8 cellular contexts compared by ENCODE assay signal in the genomic region with DNA sequence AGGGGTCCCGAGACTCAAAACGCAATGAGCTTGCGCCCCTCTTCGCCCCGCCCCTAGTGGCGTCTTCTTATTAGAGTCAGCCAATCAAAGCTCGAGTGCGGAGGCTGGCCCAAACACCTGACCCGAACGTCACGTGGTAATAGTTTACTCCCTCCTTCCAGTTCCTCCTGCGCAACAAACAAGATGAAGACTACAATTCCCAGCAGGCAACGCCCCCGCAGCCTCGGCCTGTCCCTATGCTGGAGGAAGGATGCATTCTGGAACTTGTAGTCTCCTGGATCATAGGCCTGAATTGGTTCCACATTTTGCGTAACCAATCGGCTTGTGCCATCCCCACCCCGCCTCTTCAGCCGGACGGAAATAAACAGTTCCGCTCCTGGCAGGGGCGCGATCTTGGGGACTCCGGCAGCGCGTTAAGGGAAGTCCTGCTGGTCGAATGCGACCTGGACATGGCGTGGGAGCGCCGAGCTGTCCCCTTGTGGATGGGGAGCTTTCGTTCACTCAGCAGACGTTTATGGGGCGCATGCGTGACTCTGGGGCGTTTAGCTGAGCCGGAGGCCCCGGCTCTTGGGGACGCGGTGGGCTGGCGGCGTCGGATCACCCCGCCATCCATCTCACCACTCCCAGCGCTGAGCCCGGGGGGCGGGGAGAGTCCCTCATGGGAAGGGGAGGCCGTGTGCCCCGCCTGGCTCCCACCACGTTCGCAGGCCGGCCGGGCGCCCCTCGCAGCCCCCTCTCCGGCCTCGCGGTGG. TPM values are rescaled to one million over a fixed set of nuclear protein-coding genes. Genes with fewer than 3 reads are reported as not detected.
DNase-seq lines count a peak whose midpoint lies in the region; ATAC-seq, FAIRE-seq and TF ChIP-seq lines count a peak whose summit lies in the region.

Gene WBP2 (minus strand): TSS at position 26 of the 752 bp plus-strand sequence. CDS start 38 bp downstream, outside the sequence.

- FAIRE-seq in bronchial epithelial cell (lab: Jason Lieb, UNC): peak; percentile 47

- H3K4me1 ChIP-seq in smooth muscle cell (ENCODE audit: low read depth): peaks cover 8% of the 10 kb centered on the region

- no peaks in the 10 kb centered on the region for H3K27me3 ChIP-seq in bronchial epithelial cell (ENCODE audit: control insufficient read depth, insufficient read depth, low read length)
- no peaks in the 10 kb centered on the region for H3K27me3 ChIP-seq in smooth muscle cell (ENCODE audit: low read depth)

- no peaks in the 10 kb centered on the region for H3K9me3 ChIP-seq in smooth muscle cell (replicated peaks; ENCODE audit: low read depth)

- H3K27ac ChIP-seq in smooth muscle cell (ENCODE audit: low read depth): peak within 1 kb of the TSS; percentile 81

- peak within 1 kb of the TSS; percentile 80 for H2AFZ ChIP-seq in smooth muscle cell (ENCODE audit: low read depth)

- ATAC-seq in GM18909 (IDR thresholded peaks at IDR 0.05; ENCODE audit: poor library complexity, unreplicated experiment): peak; percentile 87
- peak; percentile 87 for ATAC-seq in HG03175 (IDR thresholded peaks at IDR 0.05; ENCODE audit: unreplicated experiment)

- peak within 1 kb of the TSS; percentile 82 for H3K9ac ChIP-seq in smooth muscle cell (ENCODE audit: low read depth)

- H3K4me3 ChIP-seq in AG09309 (ENCODE audit: control insufficient read depth, low read depth, low read length) (peak within 1 kb of the TSS; percentile 69), WI38 (ENCODE audit: low read depth, low read length) (peak within 1 kb of the TSS; percentile 83), bronchial epithelial cell (ENCODE audit: low read depth, low read length) (peak within 1 kb of the TSS; percentile 73), smooth muscle cell (peak within 1 kb of the TSS; percentile 75)

- DNase-seq in AG09309 (ENCODE audit: low read depth): peak; percentile 99
- peak; percentile 99 for DNase-seq in NCI-H2227 treated with DMSO at 0.1 percent for 48 hours (lab: John Stamatoyannopoulos, UW)
- peak; percentile 100 for DNase-seq in bronchial epithelial cell (ENCODE audit: low read depth)
- DNase-seq in iPS-NIHi7 (ENCODE audit: extremely low spot score): peak; percentile 97
- peak; percentile 86 for DNase-seq in smooth muscle cell (lab: John Stamatoyannopoulos, UW; ENCODE audit: unreplicated experiment)

- H4K20me1 ChIP-seq in smooth muscle cell (ENCODE audit: low read depth): peaks cover 16% of the 10 kb centered on the region

- TF ChIP-seq CTCF in AG09309 (IDR thresholded peaks at IDR 0.05; ENCODE audit: control insufficient read depth, insufficient read depth, low read depth, low read length, missing control alignments) (peak; percentile 21), WI38 (IDR thresholded peaks at IDR 0.05; ENCODE audit: low read depth, low read length) (no peak; the same call in 1 of the 2 replicates), bronchial epithelial cell (IDR thresholded peaks at IDR 0.05; ENCODE audit: insufficient read depth, low read length, severe bottlenecking) (peak; percentile 29), smooth muscle cell (IDR thresholded peaks at IDR 0.05; ENCODE audit: borderline replicate concordance, insufficient read depth, poor library complexity, severe bottlenecking) (peak; percentile 37)

- peaks cover 8% of the 10 kb centered on the region for H3K36me3 ChIP-seq in bronchial epithelial cell (ENCODE audit: control insufficient read depth, insufficient read depth, low read length)
- no peaks in the 10 kb centered on the region for H3K36me3 ChIP-seq in smooth muscle cell (ENCODE audit: low read depth)

- peak within 1 kb of the TSS; percentile 90 for H3K4me2 ChIP-seq in smooth muscle cell

- under 1% methylated on average over 48 of the region's 58 CpGs for WGBS in smooth muscle cell (ENCODE audit: low lambda C conversion rate)

- peaks cover 10% of the 10 kb centered on the region for H3F3A ChIP-seq in smooth muscle cell (ENCODE audit: low read depth)

- H3K79me2 ChIP-seq in smooth muscle cell (ENCODE audit: low read depth): peaks cover 6% of the 10 kb centered on the region

RNA-seq across cellular contexts. Expression of gene WBP2, which starts in this region (rescaled TPM):
- total RNA-seq in bronchial epithelial cell: 17.9 and 20.2 TPM in 2 replicates
- 26.4 and 27.6 TPM in 2 replicates for total RNA-seq in smooth muscle cell
- polyA plus RNA-seq in smooth muscle cell: 91.4 and 111 TPM in 2 replicates

Comparison
In these comparisons a context has a peak if more than half of its experiments do, and no peak if none do; other contexts are left out.
1. Peak in every context shown above with its lines: DNase-seq, ATAC-seq, H3K4me3 ChIP-seq and H3K27ac ChIP-seq.